In the genomic region with DNA sequence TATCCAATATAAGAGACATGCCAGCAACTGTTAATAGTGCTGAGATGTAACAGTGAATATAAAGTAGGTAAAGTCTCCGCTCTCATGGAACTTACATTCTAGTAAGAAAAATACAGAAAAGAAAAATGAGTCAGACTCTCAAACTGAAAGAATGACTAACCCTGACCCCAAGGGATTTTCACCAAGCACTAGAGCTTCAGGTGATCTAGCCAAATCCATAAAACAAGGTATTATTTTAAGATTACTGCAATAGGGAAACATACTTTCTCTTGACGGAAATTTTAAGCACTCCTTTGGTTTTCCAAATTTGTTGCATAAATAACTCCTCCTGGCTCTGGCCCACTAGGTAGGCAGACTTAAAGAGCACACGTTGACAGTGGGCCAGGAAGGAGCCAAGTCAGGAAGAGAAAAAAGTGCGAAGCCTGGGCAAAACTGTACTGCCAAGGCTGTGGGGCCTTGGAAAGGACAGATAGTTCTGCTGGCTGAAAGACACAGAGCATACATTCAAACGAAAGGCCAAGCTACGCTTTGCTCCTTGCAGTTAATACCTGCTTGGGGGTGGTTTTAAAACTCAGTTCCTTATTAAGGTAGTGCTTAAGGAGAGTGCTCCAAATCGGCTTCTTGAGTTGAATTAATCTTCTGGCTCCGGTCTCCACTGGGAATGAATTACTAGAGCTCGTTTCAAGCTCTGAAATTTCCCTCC, we compare ENCODE assay signal across 8 cellular contexts. TPM values are rescaled to one million over a fixed set of nuclear protein-coding genes. Genes with fewer than 3 reads are reported as not detected.
A peak's percentile ranks its signal among the peaks of the same experiment; 100 is the strongest.
DNase-seq lines count a peak whose midpoint lies in the region; ATAC-seq and TF ChIP-seq lines count a peak whose summit lies in the region.

No MANE protein-coding gene starts in this region.

- TF ChIP-seq CTCF in CD4-positive, alpha-beta T cell (IDR thresholded peaks at IDR 0.05), result no peak
- no peak for TF ChIP-seq CTCF in suprapubic skin (IDR thresholded peaks at IDR 0.05)

- TF ChIP-seq POLR2A in suprapubic skin (IDR thresholded peaks at IDR 0.05), result no peak

- peak overlapping the region; percentile 71 for H3K27ac Mint-ChIP-seq in CD4-positive, alpha-beta T cell
- H3K27ac Mint-ChIP-seq in activated naive CD8-positive, alpha-beta T cell treated with anti-CD3 and anti-CD28 coated beads, Interleukin-2, amount 10 ng/mL, durations not matched to agents 7 days and 5 days, result peak overlapping the region; percentile 90

- no peak overlapping the region for H3K27ac ChIP-seq in CD4-positive, alpha-beta T cell (ENCODE audit: low read depth, low read length)
- H3K27ac ChIP-seq in suprapubic skin, result peak overlapping the region; percentile 62

- peak overlapping the region; percentile 95 for H3K4me3 ChIP-seq in suprapubic skin

- H3K4me1 ChIP-seq in suprapubic skin, result peaks cover 31% of the 10 kb centered on the region

- no peak for ATAC-seq in CD4-positive, alpha-beta T cell (ENCODE audit: poor library complexity)
- peak; percentile 39 for ATAC-seq in GM19351 (IDR thresholded peaks at IDR 0.05; ENCODE audit: unreplicated experiment)
- peak; percentile 33 for ATAC-seq in HG03520 (IDR thresholded peaks at IDR 0.05; ENCODE audit: unreplicated experiment)
- ATAC-seq in activated naive CD8-positive, alpha-beta T cell treated with anti-CD3 and anti-CD28 coated beads, Interleukin-2, amount 10 ng/mL, durations not matched to agents 7 days and 5 days (ENCODE audit: low read depth), result no peak

- intact Hi-C loops in CD4-positive, alpha-beta T cell (cut with DNase I, micrococcal nuclease), result loop anchor here in 1 of 2 experiments (5.0 kb wide), 2 partner anchors 45 to 100 kb away; no protein-coding TSS in a partner anchor

- WGBS in suprapubic skin, result 33% methylated on average over 9 of the region's 9 CpGs

- no peaks in the 10 kb centered on the region for H3K27me3 ChIP-seq in CD4-positive, alpha-beta T cell (ENCODE audit: control insufficient read depth, insufficient read depth, low read length)
- H3K27me3 ChIP-seq in suprapubic skin, result no peaks in the 10 kb centered on the region

- no peaks in the 10 kb centered on the region for H3K9me3 Mint-ChIP-seq in CD4-positive, alpha-beta T cell
- no peaks in the 10 kb centered on the region for H3K9me3 Mint-ChIP-seq in activated naive CD8-positive, alpha-beta T cell treated with anti-CD3 and anti-CD28 coated beads, Interleukin-2, amount 10 ng/mL, durations not matched to agents 7 days and 5 days

- H3K4me3 Mint-ChIP-seq in CD4-positive, alpha-beta T cell, result peak overlapping the region; percentile 99
- peak overlapping the region; percentile 99 for H3K4me3 Mint-ChIP-seq in activated naive CD8-positive, alpha-beta T cell treated with anti-CD3 and anti-CD28 coated beads, Interleukin-2, amount 10 ng/mL, durations not matched to agents 7 days and 5 days

- peaks cover 57% of the 10 kb centered on the region for H3K4me1 Mint-ChIP-seq in CD4-positive, alpha-beta T cell (ENCODE audit: low read depth)
- peaks cover 29% of the 10 kb centered on the region for H3K4me1 Mint-ChIP-seq in activated naive CD8-positive, alpha-beta T cell treated with anti-CD3 and anti-CD28 coated beads, Interleukin-2, amount 10 ng/mL, durations not matched to agents 7 days and 5 days

- TF ChIP-seq EP300 in suprapubic skin (IDR thresholded peaks at IDR 0.05), result no peak

- H3K27me3 Mint-ChIP-seq in CD4-positive, alpha-beta T cell, result no peaks in the 10 kb centered on the region
- no peaks in the 10 kb centered on the region for H3K27me3 Mint-ChIP-seq in activated naive CD8-positive, alpha-beta T cell treated with anti-CD3 and anti-CD28 coated beads, Interleukin-2, amount 10 ng/mL, durations not matched to agents 7 days and 5 days

- no peaks in the 10 kb centered on the region for H3K9me3 ChIP-seq in CD4-positive, alpha-beta T cell (ENCODE audit: control insufficient read depth, low read length)
- H3K9me3 ChIP-seq in suprapubic skin, result no peaks in the 10 kb centered on the region

- H3K36me3 Mint-ChIP-seq in CD4-positive, alpha-beta T cell (ENCODE audit: low read depth), result peaks cover 12% of the 10 kb centered on the region
- peaks cover 5% of the 10 kb centered on the region for H3K36me3 Mint-ChIP-seq in activated naive CD8-positive, alpha-beta T cell treated with anti-CD3 and anti-CD28 coated beads, Interleukin-2, amount 10 ng/mL, durations not matched to agents 7 days and 5 days

- CTCF ChIA-PET in CD4-positive, alpha-beta T cell (lab: Charles Lee), result interaction anchor here (1.5 kb wide), 1 partner anchor 396 kb away, joined by 3 read pairs; no protein-coding TSS in a partner anchor

- POLR2A ChIA-PET in CD4-positive, alpha-beta T cell (lab: Charles Lee), result interaction anchor here (1.6 kb wide), 1 partner anchor 49 kb away, joined by 4 read pairs; the partner anchor contains the start of gene SLC38A7
- POLR2A ChIA-PET in activated naive CD8-positive, alpha-beta T cell treated with anti-CD3 and anti-CD28 coated beads, Interleukin-2, amount 10 ng/mL, durations not matched to agents 7 days and 5 days (lab: Charles Lee), result interaction anchor here (0.9 to 1.0 kb wide), 2 partner anchors 49 to 105 kb away, joined by 3 read pairs; partner anchors contain the start of gene SLC38A7

- no peak for DNase-seq in CD4-positive, alpha-beta T cell
- DNase-seq in activated naive CD8-positive, alpha-beta T cell treated with anti-CD3 and anti-CD28 coated beads, Interleukin-2, amount 10 ng/mL, durations not matched to agents 7 days and 5 days, result no peak
- DNase-seq in kidney glomerular epithelial cell (lab: John Stamatoyannopoulos, UW) (peak; percentile 2), suprapubic skin (ENCODE audit: low spot score in 2 of 2) (no peak), islet precursor cell (no peak), NCI-H524 (lab: John Stamatoyannopoulos, UW) (no peak)

- H3K36me3 ChIP-seq in suprapubic skin, result no peaks in the 10 kb centered on the region

RNA-seq across cellular contexts. Expression of gene GOT2, which starts 1.4 kb away (rescaled TPM):
- 10 to 100 TPM; 17.4 to 18.7 TPM for total RNA-seq in CD4-positive, alpha-beta T cell
- 10 to 100 TPM; 62.7 to 68.5 TPM for total RNA-seq in activated naive CD8-positive, alpha-beta T cell treated with anti-CD3 and anti-CD28 coated beads, Interleukin-2, amount 10 ng/mL, durations not matched to agents 7 days and 5 days
- total RNA-seq in suprapubic skin, result 10 to 100 TPM; 44.9 to 92.5 (median 78.8) TPM

RNA-seq across cellular contexts. Expression of gene SLC38A7, which starts 48.1 kb away (rescaled TPM):
- total RNA-seq in CD4-positive, alpha-beta T cell, result 1 to 10 TPM; 5.3 to 5.6 TPM
- total RNA-seq in activated naive CD8-positive, alpha-beta T cell treated with anti-CD3 and anti-CD28 coated beads, Interleukin-2, amount 10 ng/mL, durations not matched to agents 7 days and 5 days, result 10 to 100 TPM; 10.8 to 11.8 TPM
- total RNA-seq in suprapubic skin, result 10 to 100 TPM in 3 of 4 donors, 1 to 10 TPM in 1; 8.9 to 14.5 (median 13.3) TPM

Comparison
In these comparisons a context has a peak if more than half of its experiments do, and no peak if none do; other contexts are left out.
1. ATAC-seq: peak in GM19351 (single experiment) and HG03520 (single experiment); none in CD4-positive, alpha-beta T cell (single experiment) and activated naive CD8-positive, alpha-beta T cell treated with anti-CD3 and anti-CD28 coated beads, Interleukin-2, amount 10 ng/mL, durations not matched to agents 7 days and 5 days (single experiment).